Comparison of ENCODE assay signal across 31 cellular contexts in genomic region chr2:143577489-143577888, GRCh38.
"Had no signal": no experiment of that assay in that cellular context is flagged by ENCODE, and none has a peak within 500 bp of the region (broad histone marks: within the 10 kb centered on the region; RNA-seq: fewer than 3 reads in every experiment).

No MANE protein-coding gene starts in this region.

- H3K4me3 ChIP-seq: ascending aorta, body of pancreas, MG63, Peyer's patch, SJCRH30 had no signal

- H3K27me3 ChIP-seq: ascending aorta, body of pancreas, MG63, Peyer's patch, SJCRH30 had no signal

- H3K36me3 ChIP-seq: ascending aorta, MG63, Peyer's patch, SJCRH30 had no signal

- ATAC-seq: activated CD8-positive, alpha-beta T cell treated with anti-CD3 and anti-CD28 coated beads, Interleukin-2, amount 10 ng/mL, durations not matched to agents 7 days and 5 days; activated naive CD4-positive, alpha-beta T cell treated with anti-CD3 and anti-CD28 coated beads, Interleukin-2, amount 50 U/mL, for 72 hours; activated naive CD8-positive, alpha-beta T cell treated with anti-CD3 and anti-CD28 coated beads, Interleukin-2, amount 50 U/mL, for 24 hours; body of pancreas had no signal

- H3K9me3 ChIP-seq: ascending aorta, body of pancreas, MG63, Peyer's patch, SJCRH30 had no signal

- DNase-seq: activated CD4-positive, alpha-beta T cell treated with anti-CD3 and anti-CD28 coated beads for 48 hours; activated CD4-positive, alpha-beta T cell treated with anti-CD3 and anti-CD28 coated beads, Interleukin-2, amount 50 U/mL, for 4 hours; activated CD4-positive, CD25-positive, alpha-beta regulatory T cell treated with anti-CD3 and anti-CD28 coated beads, Interleukin-2, amount 50 U/mL, for 72 hours; activated CD8-positive, alpha-beta memory T cell treated with anti-CD3 and anti-CD28 coated beads, Interleukin-2, amount 50 U/mL, for 48 hours; activated CD8-positive, alpha-beta T cell treated with anti-CD3 and anti-CD28 coated beads, Interleukin-2, amount 10 ng/mL, durations not matched to agents 7 days and 5 days; activated effector memory CD4-positive, alpha-beta T cell treated with anti-CD3 and anti-CD28 coated beads, Interleukin-2, amount 50 U/mL, for 16 hours; activated naive CD4-positive, alpha-beta T cell treated with Interleukin-2 at 50 U/mL for 16 hours; activated naive CD8-positive, alpha-beta T cell treated with anti-CD3 and anti-CD28 coated beads, Interleukin-2, amount 50 U/mL, for 24 hours; activated T-cell treated with anti-CD3 and anti-CD28 coated beads, Interleukin-2, amount 50 U/mL, for 1 hour; amniotic stem cell; body of pancreas; MG63; MV-4-11; NCI-H1092 treated with DMSO at 0.1 percent for 48 hours; NCI-H1417 treated with DMSO at 0.1 percent for 48 hours; NCI-H1694; NCI-H2029; NCI-H2107; NCI-H2171 treated with DMSO at 0.1 percent for 48 hours; NCI-H226; NCI-H526; NCI-H774; OCI-M1; Peyer's patch; Right ventricle myocardium superior; SJCRH30 had no signal

- H3K9me3 Mint-ChIP-seq: activated naive CD4-positive, alpha-beta T cell treated with anti-CD3 and anti-CD28 coated beads, Interleukin-2, amount 50 U/mL, for 72 hours; activated naive CD8-positive, alpha-beta T cell treated with anti-CD3 and anti-CD28 coated beads, Interleukin-2, amount 50 U/mL, for 24 hours; central memory CD8-positive, alpha-beta T cell; T-helper 1 cell treated with Interleukin-12 subunit alpha and Interleukin-12 subunit beta and Interleukin-4 antibody, amounts not matched to agents 30 μg/mL and 1 μg/mL, for 36 hours had no signal

- H3K27ac ChIP-seq: ascending aorta, body of pancreas, Peyer's patch, RWPE1, SJCRH30 had no signal

- H3K4me1 ChIP-seq: ascending aorta, body of pancreas, Peyer's patch, SJCRH30 had no signal

- H3K27ac Mint-ChIP-seq: activated CD8-positive, alpha-beta T cell treated with anti-CD3 and anti-CD28 coated beads, Interleukin-2, amount 10 ng/mL, durations not matched to agents 7 days and 5 days; activated naive CD4-positive, alpha-beta T cell treated with anti-CD3 and anti-CD28 coated beads, Interleukin-2, amount 50 U/mL, for 72 hours; activated naive CD8-positive, alpha-beta T cell treated with anti-CD3 and anti-CD28 coated beads, Interleukin-2, amount 50 U/mL, for 24 hours; T-helper 1 cell treated with Interleukin-12 subunit alpha and Interleukin-12 subunit beta and Interleukin-4 antibody, amounts not matched to agents 30 μg/mL and 1 μg/mL, for 36 hours had no signal

- H3K27me3 Mint-ChIP-seq: activated naive CD8-positive, alpha-beta T cell treated with anti-CD3 and anti-CD28 coated beads, Interleukin-2, amount 50 U/mL, for 24 hours; central memory CD8-positive, alpha-beta T cell had no signal

- H3K4me3 Mint-ChIP-seq: activated CD8-positive, alpha-beta T cell treated with anti-CD3 and anti-CD28 coated beads, Interleukin-2, amount 10 ng/mL, durations not matched to agents 7 days and 5 days; activated naive CD8-positive, alpha-beta T cell treated with anti-CD3 and anti-CD28 coated beads, Interleukin-2, amount 50 U/mL, for 24 hours; central memory CD8-positive, alpha-beta T cell; T-helper 1 cell treated with Interleukin-12 subunit alpha and Interleukin-12 subunit beta and Interleukin-4 antibody, amounts not matched to agents 30 μg/mL and 1 μg/mL, for 36 hours had no signal
